ENCODE assay signal across 1 cellular context in genomic region chr4:15161439-15161838, GRCh38.
TF ChIP-seq lines count a peak whose summit lies in the region.

No MANE protein-coding gene starts in this region.

TF ChIP-seq in H1, 55 proteins besides CTCF, POLR2A, EP300 and RAD21 (continued from another document):
- TF ChIP-seq HDAC2 (IDR thresholded peaks at IDR 0.05; ENCODE audit: borderline replicate concordance in 1 of 2, low read depth in 2 of 2, low read length in 2 of 2) = no peak
- no peak for TF ChIP-seq TBP (IDR thresholded peaks at IDR 0.05; ENCODE audit: low read depth, low read length)
- TF ChIP-seq RFX5 (IDR thresholded peaks at IDR 0.05; ENCODE audit: borderline replicate concordance, low read depth, low read length) = no peak
- no peak for TF ChIP-seq ATF3 (IDR thresholded peaks at IDR 0.05; ENCODE audit: insufficient read depth, low read depth, low read length)
- TF ChIP-seq POU5F1 (IDR thresholded peaks at IDR 0.05; ENCODE audit: low read depth, low read length) = no peak
- no peak for TF ChIP-seq EGR1 (IDR thresholded peaks at IDR 0.05; ENCODE audit: borderline replicate concordance, low read depth, low read length)
- TF ChIP-seq KDM5A (IDR thresholded peaks at IDR 0.05; ENCODE audit: low read length) = no peak
- TF ChIP-seq ATF2 (IDR thresholded peaks at IDR 0.05; ENCODE audit: low read length) = no peak
- no peak for TF ChIP-seq CBX8 (IDR thresholded peaks at IDR 0.05; ENCODE audit: borderline replicate concordance, low read depth, low read length)
- no peak for TF ChIP-seq GTF2F1 (IDR thresholded peaks at IDR 0.05; ENCODE audit: borderline replicate concordance, low read depth, low read length)
- no peak for TF ChIP-seq YY1 (IDR thresholded peaks at IDR 0.05; ENCODE audit: low read depth, low read length)
- TF ChIP-seq MAFK (IDR thresholded peaks at IDR 0.05; ENCODE audit: low read depth, low read length) = no peak
